11 cellular contexts compared by ENCODE assay signal in the genomic region with DNA sequence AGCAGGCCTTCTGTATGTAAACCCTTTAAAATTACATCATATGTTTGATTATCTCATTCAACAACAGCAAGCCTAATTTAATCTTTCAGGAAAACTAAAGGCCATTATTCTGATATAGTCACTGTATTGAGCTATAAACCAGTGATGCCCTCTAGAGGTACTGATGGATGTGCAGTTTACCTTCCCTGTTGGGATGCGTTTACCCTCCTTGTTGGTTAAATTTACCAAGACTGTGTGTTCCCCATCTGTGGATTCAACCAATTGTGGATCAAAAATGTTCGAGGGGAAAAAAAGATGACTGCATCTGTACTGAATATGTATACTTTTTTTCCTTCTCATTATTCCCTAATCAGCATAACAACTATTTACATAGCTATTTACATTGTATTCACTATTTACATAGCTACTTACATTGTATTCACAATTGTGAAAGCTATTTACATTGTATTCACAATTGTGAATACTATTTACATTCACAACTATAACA. TPM values are rescaled to one million over a fixed set of nuclear protein-coding genes. Genes with fewer than 3 reads are reported as not detected.
DNase-seq lines count a peak whose midpoint lies in the region; ATAC-seq, FAIRE-seq and TF ChIP-seq lines count a peak whose summit lies in the region.
"Had no signal": no experiment of that assay in that cellular context is flagged by ENCODE, and none has a peak within 500 bp of the region (broad histone marks: within the 10 kb centered on the region; RNA-seq: fewer than 3 reads in every experiment).

No MANE protein-coding gene starts in this region.

- no peak overlapping the region for H3K4me2 ChIP-seq in Karpas-422 (ENCODE audit: low read depth, low read length, poor library complexity, severe bottlenecking)
- no peak overlapping the region for H3K4me2 ChIP-seq in astrocyte (ENCODE audit: low read length)

- H3K27ac ChIP-seq in Karpas-422 (ENCODE audit: low read length) (no peak overlapping the region), astrocyte (ENCODE audit: low read depth, low read length) (no peak overlapping the region), testis (no peak overlapping the region), prostate gland (no peak overlapping the region)

- H3K4me1 Mint-ChIP-seq in astrocyte (ENCODE audit: low read depth, unreplicated experiment): peaks cover 14% of the 10 kb centered on the region

- H3K27ac Mint-ChIP-seq in astrocyte (ENCODE audit: unreplicated experiment): no peak overlapping the region

- FAIRE-seq in astrocyte (lab: Jason Lieb, UNC): no peak

- H3K4me1 ChIP-seq in Karpas-422 (ENCODE audit: low read length): no peaks in the 10 kb centered on the region
- H3K4me1 ChIP-seq in astrocyte (ENCODE audit: insufficient read depth, low read length): no peaks in the 10 kb centered on the region
- H3K4me1 ChIP-seq in testis: no peaks in the 10 kb centered on the region
- no peaks in the 10 kb centered on the region for H3K4me1 ChIP-seq in prostate gland (replicated peaks)

- H3K9me2 ChIP-seq in Karpas-422 (replicated peaks; ENCODE audit: insufficient read depth, low read length): no peaks in the 10 kb centered on the region

- H3K4me3 Mint-ChIP-seq in astrocyte (ENCODE audit: unreplicated experiment): no peak overlapping the region
- H3K4me3 Mint-ChIP-seq: stimulated activated naive CD8-positive, alpha-beta T cell treated with anti-CD3 and anti-CD28 coated beads, Interleukin-15, amount 100 ng/mL, for 72 hours had no signal

- TF ChIP-seq CTCF in astrocyte (IDR thresholded peaks at IDR 0.05; ENCODE audit: insufficient read depth, low read depth, low read length) (peak; percentile 38), testis (IDR thresholded peaks at IDR 0.05) (no peak), prostate gland (IDR thresholded peaks at IDR 0.05) (no peak)

- H3K9ac ChIP-seq in Karpas-422 (ENCODE audit: low read length) (no peak overlapping the region), astrocyte (ENCODE audit: low read length) (no peak overlapping the region)

- 70 to 84% methylated on average over 2 of the region's 2 CpGs for WGBS in testis, 2 donors
- WGBS in prostate gland: 60% methylated on average over 2 of the region's 2 CpGs

- peaks cover 11% of the 10 kb centered on the region for H3K36me3 Mint-ChIP-seq in astrocyte (ENCODE audit: low read depth, unreplicated experiment)

- H3K27me3 Mint-ChIP-seq in astrocyte (ENCODE audit: low read depth, unreplicated experiment): no peaks in the 10 kb centered on the region
- H3K27me3 Mint-ChIP-seq: stimulated activated naive CD8-positive, alpha-beta T cell treated with anti-CD3 and anti-CD28 coated beads, Interleukin-15, amount 100 ng/mL, for 72 hours had no signal

- intact Hi-C loops in testis (cut with DNase I; ENCODE audit: low total_unique reads): loop anchor here (10.0 kb wide), 1 partner anchor 76 kb away; no protein-coding TSS in a partner anchor
- intact Hi-C loops in prostate gland (cut with DNase I): no loop called here

- peaks cover 65% of the 10 kb centered on the region for H3K36me3 ChIP-seq in Karpas-422 (ENCODE audit: insufficient read depth, low read length)
- H3K36me3 ChIP-seq in astrocyte (ENCODE audit: insufficient read depth, low read length): peaks cover 12% of the 10 kb centered on the region
- no peaks in the 10 kb centered on the region for H3K36me3 ChIP-seq in testis (ENCODE audit: low read depth, missing control alignments)
- no peaks in the 10 kb centered on the region for H3K36me3 ChIP-seq in prostate gland

- H4K20me1 ChIP-seq in Karpas-422 (ENCODE audit: insufficient read depth, low read depth, low read length) (no peaks in the 10 kb centered on the region; the same call in 1 of the 2 replicates), astrocyte (ENCODE audit: insufficient read depth, low read length) (peaks cover 22% of the 10 kb centered on the region)

- TF ChIP-seq POLR2A in testis (IDR thresholded peaks at IDR 0.05) (no peak), prostate gland (IDR thresholded peaks at IDR 0.05) (no peak)

- H3K79me2 ChIP-seq in Karpas-422 (ENCODE audit: low read length) (peaks cover 32% of the 10 kb centered on the region), astrocyte (ENCODE audit: insufficient read depth, low read length) (peaks cover 30% of the 10 kb centered on the region)

- H2AFZ ChIP-seq in Karpas-422 (ENCODE audit: low read length): no peak overlapping the region
- no peak overlapping the region for H2AFZ ChIP-seq in astrocyte (ENCODE audit: low read depth, low read length)

- ATAC-seq in left lobe of liver (peak; percentile 78), HG02759 (IDR thresholded peaks at IDR 0.05; ENCODE audit: unreplicated experiment) (no peak)
- ATAC-seq: sciatic nerve had no signal

- H3K9me3 Mint-ChIP-seq in astrocyte (ENCODE audit: unreplicated experiment): peaks cover 14% of the 10 kb centered on the region

- peaks cover 8% of the 10 kb centered on the region for H3K9me3 ChIP-seq in Karpas-422 (ENCODE audit: low read length)
- no peaks in the 10 kb centered on the region for H3K9me3 ChIP-seq in astrocyte (ENCODE audit: insufficient read depth, low read depth, low read length)
- H3K9me3 ChIP-seq in testis: no peaks in the 10 kb centered on the region
- H3K9me3 ChIP-seq in prostate gland: no peaks in the 10 kb centered on the region

- H3K27me3 ChIP-seq in Karpas-422 (ENCODE audit: low read length): no peaks in the 10 kb centered on the region
- no peaks in the 10 kb centered on the region for H3K27me3 ChIP-seq in astrocyte (ENCODE audit: insufficient read depth, low read length)
- H3K27me3 ChIP-seq in testis: no peaks in the 10 kb centered on the region
- no peaks in the 10 kb centered on the region for H3K27me3 ChIP-seq in prostate gland (replicated peaks; ENCODE audit: insufficient read depth)

- H3K4me3 ChIP-seq in Karpas-422 (ENCODE audit: low read length): no peak overlapping the region
- H3K4me3 ChIP-seq in astrocyte (ENCODE audit: insufficient read depth, low read depth, low read length): no peak overlapping the region
- no peak overlapping the region for H3K4me3 ChIP-seq in testis
- H3K4me3 ChIP-seq in prostate gland: no peak overlapping the region

- DNase-seq in COR-L47 (lab: John Stamatoyannopoulos, UW) (peak; percentile 51), Karpas-422 (peak; percentile 51), astrocyte (ENCODE audit: low read depth) (no peak), left lobe of liver (ENCODE audit: low spot score) (no peak), testis (no peak), prostate gland (ENCODE audit: low spot score) (no peak)
- DNase-seq in activated CD4-positive, alpha-beta T cell treated with anti-CD3 and anti-CD28 coated beads, Interleukin-2, amount 50 U/mL, for 48 hours: no peak
- DNase-seq: KG1; stimulated activated naive CD8-positive, alpha-beta T cell treated with anti-CD3 and anti-CD28 coated beads, Interleukin-15, amount 100 ng/mL, for 72 hours had no signal

RNA-seq across cellular contexts. Expression of a gene that starts 3.7 kb away (rescaled TPM):
- total RNA-seq in Karpas-422 (2014; rRNA removed; shearing (Covaris generic); ENCODE audit: low replicate concordance): 0.19 TPM in 1 of 2 replicates, not detected in the other
- total RNA-seq in astrocyte (8.9 and 9.5 TPM in 2 replicates), left lobe of liver (459 TPM), testis (under 1 TPM in 1 of 2 donors, not detected in 1; 0.31 TPM), prostate gland (not detected)
- 0.13 TPM for polyA plus RNA-seq in testis (ENCODE audit: insufficient read depth, low read depth, low replicate concordance)
- total RNA-seq: sciatic nerve had no signal

RNA-seq across cellular contexts. Expression of a gene that starts 9.9 kb away (rescaled TPM):
- 8.2 and 16.3 TPM in 2 replicates for total RNA-seq in Karpas-422 (2014; rRNA removed; shearing (Covaris generic); ENCODE audit: low replicate concordance)
- total RNA-seq in astrocyte (10.7 and 11.9 TPM in 2 replicates), left lobe of liver (5.1 TPM), testis (10 to 100 TPM; 15.4 to 18.3 TPM), prostate gland (10 to 100 TPM; 10.3 to 12.5 TPM)
- polyA plus RNA-seq in testis (ENCODE audit: insufficient read depth, low read depth, low replicate concordance): 10.5 TPM

RNA-seq across cellular contexts. Expression of a gene that starts 10.1 kb away (rescaled TPM):
- total RNA-seq in Karpas-422 (2014; rRNA removed; shearing (Covaris generic); ENCODE audit: low replicate concordance): 15.3 and 15.5 TPM in 2 replicates
- total RNA-seq in astrocyte (16.4 and 16.8 TPM in 2 replicates), left lobe of liver (8.3 TPM), testis (10 to 100 TPM; 32.6 to 42.8 TPM), prostate gland (10 to 100 TPM; 20.9 to 31.4 TPM)
- polyA plus RNA-seq in testis (ENCODE audit: insufficient read depth, low read depth, low replicate concordance): 24.0 TPM

RNA-seq across cellular contexts. Expression of a gene that starts 47.0 kb away (rescaled TPM):
- not detected in 2 replicates for total RNA-seq in Karpas-422 (2014; rRNA removed; shearing (Covaris generic); ENCODE audit: low replicate concordance)
- total RNA-seq in astrocyte (not detected in 2 replicates), left lobe of liver (4,002 TPM), testis (under 1 TPM in 1 of 2 donors, not detected in 1; 0.79 TPM), prostate gland (not detected)
- 1.9 TPM for polyA plus RNA-seq in testis (ENCODE audit: insufficient read depth, low read depth, low replicate concordance)
- total RNA-seq: sciatic nerve had no signal

Comparison
In these comparisons a context has a peak if more than half of its experiments do, and no peak if none do; other contexts are left out.
1. DNase-seq: peak in COR-L47 (single experiment) and Karpas-422 (single experiment); none in astrocyte (single experiment), left lobe of liver (single experiment), activated CD4-positive, alpha-beta T cell treated with anti-CD3 and anti-CD28 coated beads, Interleukin-2, amount 50 U/mL, for 48 hours (0 of 2), testis (single experiment) and prostate gland (single experiment).
2. RNA of a gene that starts 3.7 kb away (total RNA-seq): 459 TPM in left lobe of liver (single experiment); 8.9 to 9.5 TPM in astrocyte, 0.31 TPM in testis, 0.19 TPM in Karpas-422 and not detected in prostate gland; every median in the first group is over 10 times any median in the second.